17 cellular contexts compared by ENCODE assay signal in the genomic region with DNA sequence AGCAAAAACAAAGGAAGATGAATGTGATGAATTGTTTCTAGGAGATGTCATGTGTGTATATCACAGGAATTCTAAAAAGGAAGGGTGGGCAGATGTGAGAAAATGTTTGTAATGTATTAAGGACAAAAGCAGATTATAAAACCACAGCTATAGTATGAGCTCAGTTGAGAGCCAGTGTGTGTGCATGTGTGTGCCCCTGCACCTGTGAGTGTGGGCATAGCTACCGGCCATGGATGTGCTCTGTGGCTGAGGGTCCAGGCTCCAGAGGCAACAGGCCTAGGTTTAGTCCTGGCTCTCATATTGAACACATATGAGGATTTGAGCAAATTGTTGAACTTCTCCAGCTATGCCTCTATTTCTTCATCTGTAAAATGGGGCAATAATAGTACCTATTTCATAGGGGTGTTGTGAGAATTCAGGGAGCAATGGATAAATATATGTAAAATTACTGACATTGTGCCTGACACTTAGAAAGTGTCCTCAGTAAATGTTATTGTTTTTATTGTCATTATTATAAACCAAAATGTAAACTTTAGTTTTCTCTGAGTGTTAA.
DNase-seq lines count a peak whose midpoint lies in the region; ATAC-seq and TF ChIP-seq lines count a peak whose summit lies in the region.
"Had no signal": no experiment of that assay in that cellular context is flagged by ENCODE, and none has a peak within 500 bp of the region (broad histone marks: within the 10 kb centered on the region; RNA-seq: fewer than 3 reads in every experiment).

No MANE protein-coding gene starts in this region.

- H3K9me3 ChIP-seq in WERI-Rb-1 (ENCODE audit: severe bottlenecking), result no peaks in the 10 kb centered on the region
- H3K9me3 ChIP-seq in suprapubic skin, result no peaks in the 10 kb centered on the region
- H3K9me3 ChIP-seq: BLaER1 had no signal

- H3K27me3 ChIP-seq in WERI-Rb-1 (ENCODE audit: insufficient read depth, low read depth, severe bottlenecking) (no peaks in the 10 kb centered on the region), suprapubic skin (no peaks in the 10 kb centered on the region)
- H3K27me3 ChIP-seq: BLaER1 had no signal

- H3K36me3 ChIP-seq in WERI-Rb-1 (no peaks in the 10 kb centered on the region; the same call in 1 of the 2 replicates), suprapubic skin (no peaks in the 10 kb centered on the region)
- H3K36me3 ChIP-seq: BLaER1 had no signal

- WGBS in suprapubic skin, result 85% methylated on average over 1 of the region's 1 CpG

- no peak for TF ChIP-seq EP300 in suprapubic skin (IDR thresholded peaks at IDR 0.05)

- peaks cover 33% of the 10 kb centered on the region for H3K4me1 ChIP-seq in suprapubic skin
- H3K4me1 ChIP-seq: BLaER1 had no signal

- H3K27ac ChIP-seq in WERI-Rb-1 (peak overlapping the region; percentile 84), suprapubic skin (peak overlapping the region; percentile 31)
- H3K27ac ChIP-seq: 22Rv1, BLaER1 had no signal

- H3K4me3 ChIP-seq in WERI-Rb-1 (ENCODE audit: low read depth, low read length), result no peak overlapping the region
- H3K4me3 ChIP-seq in suprapubic skin, result no peak overlapping the region
- H3K4me3 ChIP-seq: BLaER1 had no signal

- TF ChIP-seq POLR2A in suprapubic skin (IDR thresholded peaks at IDR 0.05), result no peak

- peak; percentile 9 for DNase-seq in NCI-H82 treated with DMSO at 0.1 percent for 48 hours (lab: John Stamatoyannopoulos, UW; ENCODE audit: unreplicated experiment)
- no peak for DNase-seq in NCI-H82 (lab: John Stamatoyannopoulos, UW)
- no peak for DNase-seq in WERI-Rb-1
- DNase-seq in mesenteric fat pad (ENCODE audit: low spot score), result peak; percentile 59
- no peak for DNase-seq in suprapubic skin (ENCODE audit: low spot score in 2 of 2)
- DNase-seq in DMS153 (lab: John Stamatoyannopoulos, UW), result no peak
- DNase-seq: CD8-positive, alpha-beta memory T cell; NCI-H1417 treated with DMSO at 0.1 percent for 48 hours; NCI-H2081 treated with DMSO at 0.1 percent for 48 hours; NCI-H2227 treated with DMSO at 0.1 percent for 48 hours; NCI-H526 treated with DMSO at 0.1 percent for 48 hours; PC-3 had no signal

- no peak for TF ChIP-seq CTCF in WERI-Rb-1 (IDR thresholded peaks at IDR 0.05; ENCODE audit: low read depth, low read length)
- TF ChIP-seq CTCF in suprapubic skin (IDR thresholded peaks at IDR 0.05), result no peak

- ATAC-seq in GM21390 (IDR thresholded peaks at IDR 0.05; ENCODE audit: unreplicated experiment) (no peak), HG02870 (IDR thresholded peaks at IDR 0.05; ENCODE audit: unreplicated experiment) (no peak)
- ATAC-seq: PC-3, SK-N-SH treated with all-trans-retinoic acid at 6 μM for 48 hours had no signal

Comparison
In these comparisons a context has a peak if more than half of its experiments do, and no peak if none do; other contexts are left out.
1. DNase-seq: peak in NCI-H82 treated with DMSO at 0.1 percent for 48 hours (single experiment) and mesenteric fat pad (single experiment); none in NCI-H82 (single experiment), WERI-Rb-1 (single experiment), suprapubic skin (0 of 2) and DMS153 (single experiment).